ENCODE assay signal across 1 cellular context in genomic region chr10:97466755-97467154, GRCh38.
A peak's percentile ranks its signal among the peaks of the same experiment; 100 is the strongest.
TF ChIP-seq lines count a peak whose summit lies in the region.

No MANE protein-coding gene starts in this region.

TF ChIP-seq in HepG2, 621 proteins besides CTCF, POLR2A, EP300 and RAD21:
- no peak for TF ChIP-seq ELF3 (CRISPR knock-in tag; IDR thresholded peaks at IDR 0.05)
- TF ChIP-seq SAP130 (CRISPR knock-in tag; IDR thresholded peaks at IDR 0.05; ENCODE audit: low read depth), result peak; percentile 19; the same call in 1 of the 2 replicates
- TF ChIP-seq TFAP4 (IDR thresholded peaks at IDR 0.05; ENCODE audit: borderline replicate concordance, low read depth), result peak; percentile 26; the same call in 1 of the 2 replicates
- TF ChIP-seq PCBP1 (IDR thresholded peaks at IDR 0.05; ENCODE audit: borderline replicate concordance, low read depth, low read length), result no peak
- TF ChIP-seq ARID5B (CRISPR knock-in tag; IDR thresholded peaks at IDR 0.05), result peak; percentile 12; the same call in 1 of the 2 replicates
- TF ChIP-seq TRIM22 (IDR thresholded peaks at IDR 0.05), result no peak
- peak; percentile 35; the same call in 1 of the 2 replicates for TF ChIP-seq TCF7 (IDR thresholded peaks at IDR 0.05; ENCODE audit: low read depth)
- peak; percentile 80 for TF ChIP-seq TEAD3 (CRISPR knock-in tag; optimal IDR thresholded peaks at IDR 0.05; ENCODE audit: borderline replicate concordance)
- no peak for TF ChIP-seq NFE2 (CRISPR knock-in tag; IDR thresholded peaks at IDR 0.05)
- peak; percentile 72 for TF ChIP-seq FOSL2 (CRISPR knock-in tag; IDR thresholded peaks at IDR 0.05)
- TF ChIP-seq KMT2B (CRISPR knock-in tag; IDR thresholded peaks at IDR 0.05), result no peak
- TF ChIP-seq IRX3 (CRISPR knock-in tag; IDR thresholded peaks at IDR 0.05; ENCODE audit: borderline replicate concordance, low read depth), result no peak
- TF ChIP-seq ARNT2 (CRISPR knock-in tag; IDR thresholded peaks at IDR 0.05; ENCODE audit: low read depth), result no peak
